Comparison of ENCODE assay signal across 9 cellular contexts in the genomic region with DNA sequence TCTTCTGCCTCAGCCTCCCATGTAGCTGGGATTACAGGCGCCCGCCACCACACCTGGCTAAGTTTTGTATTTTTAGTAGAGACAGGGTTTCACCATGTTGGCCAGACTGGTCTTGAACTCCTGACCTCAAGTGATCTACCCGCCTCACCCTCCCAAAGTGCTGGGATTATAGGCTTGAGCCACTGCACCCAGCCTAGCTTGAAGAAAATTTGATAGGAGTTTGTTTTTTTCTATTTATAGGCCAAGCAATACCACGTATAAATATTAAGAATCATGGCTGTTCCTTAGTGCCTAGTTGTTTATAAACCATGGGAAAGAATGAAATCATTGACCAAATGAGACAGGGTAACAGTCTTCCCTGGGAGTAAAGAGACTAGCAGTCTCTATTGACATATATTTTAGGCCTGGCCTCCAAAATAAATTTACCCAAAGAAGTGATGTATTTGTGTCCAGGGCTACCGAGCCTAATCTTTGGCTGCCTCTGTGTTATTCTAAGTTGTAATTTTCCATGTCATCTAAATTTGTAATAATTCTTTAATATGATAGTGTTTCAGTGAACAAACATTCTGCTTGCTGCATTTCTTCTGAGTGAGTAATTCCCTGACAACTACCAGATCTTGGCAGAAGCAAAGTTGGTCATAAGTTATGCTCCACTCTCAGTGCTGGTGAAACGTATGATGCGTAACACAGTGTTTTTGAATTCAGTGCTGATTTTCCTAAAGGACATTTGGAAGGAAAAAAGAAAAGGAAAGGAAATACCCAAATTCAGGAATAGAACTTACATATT. TPM values are rescaled to one million over a fixed set of nuclear protein-coding genes. Genes with fewer than 3 reads are reported as not detected.
DNase-seq lines count a peak whose midpoint lies in the region; ATAC-seq and FAIRE-seq lines count a peak whose summit lies in the region.
"Had no signal": no experiment of that assay in that cellular context is flagged by ENCODE, and none has a peak within 500 bp of the region (broad histone marks: within the 10 kb centered on the region; RNA-seq: fewer than 3 reads in every experiment).

No MANE protein-coding gene starts in this region.

- H3K27me3 ChIP-seq in esophagus (ENCODE audit: control insufficient read depth in 1 of 2, insufficient read depth in 2 of 2, low read length in 2 of 2) = no peaks in the 10 kb centered on the region
- H3K27me3 ChIP-seq in muscle layer of colon (ENCODE audit: control insufficient read depth in 1 of 2, insufficient read depth in 2 of 2, low read length in 2 of 2) = no peaks in the 10 kb centered on the region

- no peak overlapping the region for H3K9ac ChIP-seq in muscle layer of colon (ENCODE audit: low read length)

- ATAC-seq in GM21619 (IDR thresholded peaks at IDR 0.05; ENCODE audit: unreplicated experiment) = no peak
- ATAC-seq: activated T-cell treated with anti-CD3 and anti-CD28 coated beads, Interleukin-2, amount 50 U/mL, for 4 hours had no signal

- H3K27ac ChIP-seq in esophagus (ENCODE audit: low read depth in 2 of 2, low read length in 1 of 2) (peak overlapping the region; percentile 18 to 87), muscle layer of colon (ENCODE audit: low read depth, low read length) (peak overlapping the region; percentile 67)

- 62 to 68% methylated on average over 7 of the region's 7 CpGs for WGBS in esophagus, 2 donors

- peak; percentile 96 for FAIRE-seq in RCC 7860 (lab: Jason Lieb, UNC)

- no peak overlapping the region for H3K4me3 ChIP-seq in esophagus (ENCODE audit: low read depth in 1 of 2, low read length in 2 of 2)
- no peak overlapping the region for H3K4me3 ChIP-seq in muscle layer of colon (ENCODE audit: low read depth in 1 of 2, low read length in 2 of 2)

- peaks cover 0 to 3% of the 10 kb centered on the region in 2 donors for H3K36me3 ChIP-seq in esophagus (ENCODE audit: control insufficient read depth in 2 of 2, insufficient read depth in 2 of 2, low read length in 1 of 2)
- H3K36me3 ChIP-seq in muscle layer of colon (ENCODE audit: insufficient read depth, low read length) = no peaks in the 10 kb centered on the region

- DNase-seq in A172 (ENCODE audit: low spot score) (peak; percentile 88), RCC 7860 (ENCODE audit: low spot score) (peak; percentile 88), SKM-1 treated with dmso at 0.1 percent for 144 hours (lab: John Stamatoyannopoulos, UW; ENCODE audit: unreplicated experiment) (no peak), islet precursor cell (no peak), NCI-H1436 (lab: John Stamatoyannopoulos, UW) (no peak)
- DNase-seq: activated T-cell treated with anti-CD3 and anti-CD28 coated beads, Interleukin-2, amount 50 U/mL, for 4 hours had no signal

- H3K4me1 ChIP-seq in esophagus (ENCODE audit: control insufficient read depth in 2 of 2, insufficient read depth in 2 of 2, low read length in 1 of 2) (peaks cover 0 to 3% of the 10 kb centered on the region in 2 donors), muscle layer of colon (ENCODE audit: insufficient read depth, low read length) (peaks cover 75% of the 10 kb centered on the region)

- H3K9me3 ChIP-seq in esophagus (ENCODE audit: control insufficient read depth in 2 of 2, insufficient read depth in 1 of 2, low read depth in 1 of 2, low read length in 1 of 2) (no peaks in the 10 kb centered on the region), muscle layer of colon (ENCODE audit: low read length) (no peaks in the 10 kb centered on the region)

RNA-seq across cellular contexts. Expression of a gene that starts 10.3 kb away (rescaled TPM):
- 28.3 and 42.4 TPM in 2 replicates for total RNA-seq in A172 (2014; rRNA removed; shearing (Covaris generic))
- polyA plus RNA-seq in esophagus = 1 to 10 TPM; 5.9 to 6.3 TPM

RNA-seq across cellular contexts. Expression of a gene that starts 42.2 kb away (rescaled TPM):
- 75.5 and 130 TPM in 2 replicates for total RNA-seq in A172 (2014; rRNA removed; shearing (Covaris generic))
- 1 to 10 TPM in 1 of 2 donors, under 1 TPM in 1; 0.59 to 1.6 TPM for polyA plus RNA-seq in esophagus

Comparison
In these comparisons a context has a peak if more than half of its experiments do, and no peak if none do; other contexts are left out.
1. DNase-seq: peak in A172 (single experiment) and RCC 7860 (single experiment); none in SKM-1 treated with dmso at 0.1 percent for 144 hours (single experiment), islet precursor cell (single experiment) and NCI-H1436 (single experiment).